ENCODE assay signal across 8 cellular contexts in genomic region chr3:128725547-128725931, GRCh38.
DNase-seq lines count a peak whose midpoint lies in the region; ATAC-seq and TF ChIP-seq lines count a peak whose summit lies in the region.

No MANE protein-coding gene starts in this region.

- H3F3A ChIP-seq in DOHH2 (ENCODE audit: control insufficient read depth, insufficient read depth) (no peaks in the 10 kb centered on the region), Loucy (ENCODE audit: low read depth) (no peaks in the 10 kb centered on the region)

- H3K79me2 ChIP-seq in DOHH2 (ENCODE audit: control insufficient read depth, low read length) = peaks cover 51% of the 10 kb centered on the region
- H3K79me2 ChIP-seq in Loucy (ENCODE audit: insufficient read depth, low read length) = peaks cover 46% of the 10 kb centered on the region

- peak overlapping the region; percentile 93 for H2AFZ ChIP-seq in Loucy (ENCODE audit: low read length)

- H3K9me2 ChIP-seq in DOHH2 (replicated peaks; ENCODE audit: control insufficient read depth, low read length) (no peaks in the 10 kb centered on the region), Loucy (replicated peaks; ENCODE audit: low read depth, low read length) (no peaks in the 10 kb centered on the region)

- peaks cover 19% of the 10 kb centered on the region for H4K20me1 ChIP-seq in DOHH2 (ENCODE audit: control insufficient read depth, insufficient read depth, low read depth, low read length)
- H4K20me1 ChIP-seq in Loucy (ENCODE audit: insufficient read depth, low read length, poor library complexity, severe bottlenecking) = peaks cover 38% of the 10 kb centered on the region

- H3K27me3 ChIP-seq in DOHH2 (ENCODE audit: control insufficient read depth, low read length) (no peaks in the 10 kb centered on the region), Loucy (ENCODE audit: insufficient read depth, low read length, poor library complexity, severe bottlenecking) (peaks cover 4% of the 10 kb centered on the region)

- H3K4me2 ChIP-seq in DOHH2 (ENCODE audit: low read length) (peak overlapping the region; percentile 87), Loucy (ENCODE audit: low read depth, low read length, poor library complexity, severe bottlenecking) (peak overlapping the region; percentile 47)

- peaks cover 55% of the 10 kb centered on the region for H3K4me1 Mint-ChIP-seq in stimulated activated memory B cell treated with anti-CD40 and anti-IgM and Interleukin-4, amounts not matched to agents 10 μg/mL and 1 μg/mL and 100 μg/mL, for 72 hours

- H3K27ac ChIP-seq in DOHH2 (ENCODE audit: low read depth, low read length) (peak overlapping the region; percentile 10; the same call in 1 of the 2 replicates), epithelial cell of prostate (peak overlapping the region; percentile 99)

- H3K36me3 ChIP-seq in DOHH2 (ENCODE audit: control insufficient read depth, low read length) (peaks cover 25% of the 10 kb centered on the region), Loucy (ENCODE audit: insufficient read depth, low read length) (no peaks in the 10 kb centered on the region)

- peak overlapping the region; percentile 95 for H3K4me3 Mint-ChIP-seq in stimulated activated memory B cell treated with anti-CD40 and anti-IgM and Interleukin-4, amounts not matched to agents 10 μg/mL and 1 μg/mL and 100 μg/mL, for 72 hours

- peak overlapping the region; percentile 99 for H3K27ac Mint-ChIP-seq in stimulated activated memory B cell treated with anti-CD40 and anti-IgM and Interleukin-4, amounts not matched to agents 10 μg/mL and 1 μg/mL and 100 μg/mL, for 72 hours

- DNase-seq in epithelial cell of prostate (ENCODE audit: low read depth, low spot score) (no peak), DMS79 treated with DMSO at 0.1 percent for 48 hours (lab: John Stamatoyannopoulos, UW) (no peak), middle frontal gyrus (ENCODE audit: extremely low spot score, low spot score) (no peak), T-helper 9 cell (no peak)

- H3K9me3 ChIP-seq in DOHH2 (ENCODE audit: control insufficient read depth, insufficient read depth, low read length) (no peaks in the 10 kb centered on the region), Loucy (ENCODE audit: insufficient read depth, low read depth, low read length) (no peaks in the 10 kb centered on the region)

- peak; percentile 24 for ATAC-seq in GM21786 (IDR thresholded peaks at IDR 0.05; ENCODE audit: unreplicated experiment)
- ATAC-seq in stimulated activated memory B cell treated with anti-CD40 and anti-IgM and Interleukin-4, amounts not matched to agents 10 μg/mL and 1 μg/mL and 100 μg/mL, for 72 hours = peak; percentile 73

- no peak overlapping the region for H3K9ac ChIP-seq in Loucy (ENCODE audit: low read depth, low read length, poor library complexity, severe bottlenecking)

- H3K27me3 Mint-ChIP-seq in stimulated activated memory B cell treated with anti-CD40 and anti-IgM and Interleukin-4, amounts not matched to agents 10 μg/mL and 1 μg/mL and 100 μg/mL, for 72 hours = peaks cover 15% of the 10 kb centered on the region

- TF ChIP-seq CTCF in DOHH2 (IDR thresholded peaks at IDR 0.05; ENCODE audit: low read depth, low read length, poor library complexity, severe bottlenecking) (no peak), Loucy (conservative IDR thresholded peaks at IDR 0.05; ENCODE audit: low read length) (no peak)

- H3K4me1 ChIP-seq in DOHH2 (ENCODE audit: control insufficient read depth, low read length) (peaks cover 41% of the 10 kb centered on the region), Loucy (ENCODE audit: insufficient read depth, low read length, poor library complexity, severe bottlenecking) (peaks cover 30% of the 10 kb centered on the region)

- H3K9me3 Mint-ChIP-seq in stimulated activated memory B cell treated with anti-CD40 and anti-IgM and Interleukin-4, amounts not matched to agents 10 μg/mL and 1 μg/mL and 100 μg/mL, for 72 hours = no peaks in the 10 kb centered on the region

- peak overlapping the region; percentile 85 for H3K4me3 ChIP-seq in DOHH2 (ENCODE audit: low read length)
- H3K4me3 ChIP-seq in Loucy (ENCODE audit: low read length, poor library complexity, severe bottlenecking) = peak overlapping the region; percentile 93

- no peaks in the 10 kb centered on the region for H3K36me3 Mint-ChIP-seq in stimulated activated memory B cell treated with anti-CD40 and anti-IgM and Interleukin-4, amounts not matched to agents 10 μg/mL and 1 μg/mL and 100 μg/mL, for 72 hours
